ENCODE assay signal across 19 cellular contexts in the genomic region with DNA sequence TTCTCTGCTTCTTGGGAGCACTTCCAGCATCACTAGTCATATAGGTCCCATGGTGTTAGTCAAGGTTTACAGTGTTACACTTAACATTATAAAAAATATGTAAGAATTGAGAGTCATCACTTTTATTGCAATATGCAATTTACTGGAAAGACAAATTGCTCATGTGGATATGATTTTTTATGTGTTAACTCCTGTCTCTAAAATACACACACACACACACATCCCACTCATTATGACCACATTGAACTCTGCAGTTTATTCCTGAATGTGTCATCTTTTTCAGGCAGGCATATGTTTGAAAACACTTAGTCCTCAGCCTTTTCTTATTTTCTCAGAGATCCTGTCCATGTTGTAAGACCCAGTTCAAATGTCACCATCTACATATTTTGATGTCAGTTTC.
"Had no signal": no experiment of that assay in that cellular context is flagged by ENCODE, and none has a peak within 500 bp of the region (broad histone marks: within the 10 kb centered on the region; RNA-seq: fewer than 3 reads in every experiment).

No MANE protein-coding gene starts in this region.

- H3K4me1 ChIP-seq: esophagus muscularis mucosa, stomach had no signal

- H3K27ac Mint-ChIP-seq: naive thymus-derived CD8-positive, alpha-beta T cell had no signal

- H3K27me3 ChIP-seq: dorsolateral prefrontal cortex, esophagus muscularis mucosa, hepatocyte, neutrophil, stomach had no signal

- FAIRE-seq: kidney had no signal

- H3K27ac ChIP-seq: dorsolateral prefrontal cortex, esophagus muscularis mucosa, hepatocyte, neutrophil, stomach had no signal

- H3K4me3 Mint-ChIP-seq: naive thymus-derived CD8-positive, alpha-beta T cell had no signal

- H3K4me1 Mint-ChIP-seq: naive thymus-derived CD8-positive, alpha-beta T cell had no signal

- H3K27me3 Mint-ChIP-seq: naive thymus-derived CD8-positive, alpha-beta T cell had no signal

- H3K4me3 ChIP-seq: dorsolateral prefrontal cortex, esophagus muscularis mucosa, hepatocyte, lung, mucosa of descending colon, stomach had no signal

- DNase-seq: cortex of kidney; dorsolateral prefrontal cortex; effector CD8-positive, alpha-beta T cell; foreskin melanocyte; head of caudate nucleus; kidney; left colon; left ventricle myocardium superior; mucosa of descending colon; naive thymus-derived CD8-positive, alpha-beta T cell; posterior cingulate gyrus; stimulated activated CD4-positive, alpha-beta T cell treated with anti-CD3 and anti-CD28 coated beads, Interleukin-2, amount 100 ng/mL, for 24 hours; stimulated activated naive CD4-positive, alpha-beta T cell; stomach; trophoblast cell had no signal

- H3K9me3 ChIP-seq: neutrophil had no signal

- H3K36me3 ChIP-seq: esophagus muscularis mucosa, neutrophil, stomach had no signal
